Comparison of ENCODE assay signal across 9 cellular contexts in genomic region chr16:24858219-24859041, GRCh38. TPM values are rescaled to one million over a fixed set of nuclear protein-coding genes. Genes with fewer than 3 reads are reported as not detected.
DNase-seq lines count a peak whose midpoint lies in the region; ATAC-seq, FAIRE-seq and TF ChIP-seq lines count a peak whose summit lies in the region.
"Had no signal": no experiment of that assay in that cellular context is flagged by ENCODE, and none has a peak within 500 bp of the region (broad histone marks: within the 10 kb centered on the region; RNA-seq: fewer than 3 reads in every experiment).

No MANE protein-coding gene starts in this region.

- no peak overlapping the region for H4K5ac ChIP-seq in H1 (ENCODE audit: insufficient read length, low read depth, low read length)

- no peak overlapping the region for H4K8ac ChIP-seq in H1 (ENCODE audit: extremely low read depth, insufficient read depth, low read length)

- TF ChIP-seq POLR2A in H1 (IDR thresholded peaks at IDR 0.05; ENCODE audit: control extremely low read depth in 1 of 2, low read depth in 2 of 2, low read length in 2 of 2) (no peak), esophagus muscularis mucosa (IDR thresholded peaks at IDR 0.05; ENCODE audit: low read depth) (no peak)

- no peak overlapping the region for H3K23ac ChIP-seq in H1 (ENCODE audit: insufficient read length)

- TF ChIP-seq RAD21 in H1 (IDR thresholded peaks at IDR 0.05 in 1 of 2, conservative IDR thresholded peaks at IDR 0.05 in 1 of 2; ENCODE audit: low read depth in 2 of 2, low read length in 2 of 2) (peak in 1 of 2 experiments; percentile 25; a peak in 1 of 4 replicates), neural cell (conservative IDR thresholded peaks at IDR 0.05) (no peak)

- H3K4ac ChIP-seq in H1 (replicated peaks; ENCODE audit: insufficient read length, low read depth, low read length), result no peak overlapping the region

- no peaks in the 10 kb centered on the region for H3K4me1 Mint-ChIP-seq in activated CD4-positive, alpha-beta T cell treated with anti-CD3 and anti-CD28 coated beads for 36 hours

- no peak overlapping the region for H3K4me3 Mint-ChIP-seq in activated CD4-positive, alpha-beta T cell treated with anti-CD3 and anti-CD28 coated beads for 36 hours

- H3K36me3 ChIP-seq in H1 (ENCODE audit: control insufficient read depth in 2 of 4, insufficient read depth in 4 of 4, low read length in 3 of 4) (no peaks in the 10 kb centered on the region), neural cell (ENCODE audit: insufficient read depth, low read length) (no peaks in the 10 kb centered on the region), esophagus muscularis mucosa (no peaks in the 10 kb centered on the region)

- H3K27ac Mint-ChIP-seq in activated CD4-positive, alpha-beta T cell treated with anti-CD3 and anti-CD28 coated beads for 36 hours, result no peak overlapping the region

- intact Hi-C loops in activated CD4-positive, alpha-beta T cell treated with anti-CD3 and anti-CD28 coated beads for 36 hours (cut with DNase I, micrococcal nuclease), result no loop called here
- intact Hi-C loops in esophagus muscularis mucosa (cut with DNase I), result no loop called here

- H3K79me2 ChIP-seq in H1 (ENCODE audit: control insufficient read depth in 1 of 2, insufficient read depth in 2 of 2, low read length in 2 of 2) (no peaks in the 10 kb centered on the region), neural cell (replicated peaks; ENCODE audit: insufficient read depth, low read length) (no peaks in the 10 kb centered on the region)

- H3K9ac ChIP-seq in H1 (replicated peaks in 1 of 4; ENCODE audit: extremely low read depth in 1 of 4, low read depth in 3 of 4, low read length in 3 of 4), result no peak overlapping the region
- no peak overlapping the region for H3K9ac ChIP-seq in neural cell (ENCODE audit: low read length)

- H3K56ac ChIP-seq in H1 (replicated peaks; ENCODE audit: insufficient read length, low read depth, low read length), result no peak overlapping the region

- H3K9me3 Mint-ChIP-seq in activated CD4-positive, alpha-beta T cell treated with anti-CD3 and anti-CD28 coated beads for 36 hours (ENCODE audit: low read depth), result peaks cover 2% of the 10 kb centered on the region

- H3K4me1 ChIP-seq in H1 (replicated peaks in 1 of 4; ENCODE audit: control insufficient read depth in 3 of 4, insufficient read depth in 4 of 4, low read length in 3 of 4) (peaks cover 0 to 3% (median 0%) of the 10 kb centered on the region in 4 experiments; a peak in 1 of 7 replicates), esophagus muscularis mucosa (peaks cover 3 to 11% (median 11%) of the 10 kb centered on the region in 4 donors)

- POLR2A ChIA-PET in activated CD4-positive, alpha-beta T cell treated with anti-CD3 and anti-CD28 coated beads for 36 hours (lab: Charles Lee), result no interaction called here
- POLR2A ChIA-PET in H1 (lab: Charles Lee; ENCODE audit: partially characterized antibody), result interaction anchor here (0.6 to 1.1 kb wide), 2 partner anchors 117 to 179 kb away, joined by 3 read pairs; no protein-coding TSS in a partner anchor

- H3K9me2 ChIP-seq in neural cell (ENCODE audit: insufficient read depth, low read length), result no peaks in the 10 kb centered on the region

- H2BK12ac ChIP-seq in H1 (ENCODE audit: low read depth, low read length), result no peak overlapping the region

- H3K23me2 ChIP-seq in H1 (ENCODE audit: low read depth, low read length), result no peaks in the 10 kb centered on the region

- FAIRE-seq in H1 (lab: Jason Lieb, UNC), result peak; percentile 57

- DNase-seq in AG20443 (ENCODE audit: low spot score) (peak; percentile 83), HuH-7 (ENCODE audit: low spot score) (peak; percentile 85), H1 (ENCODE audit: low read depth in 1 of 2, low spot score in 2 of 2) (peak in 1 of 2 experiments; percentile 85), esophagus muscularis mucosa (ENCODE audit: extremely low spot score) (no peak)
- DNase-seq in activated CD4-positive, alpha-beta T cell treated with anti-CD3 and anti-CD28 coated beads for 36 hours, result peak; percentile 78

- no peak overlapping the region for H2BK120ac ChIP-seq in H1 (replicated peaks; ENCODE audit: low read depth, low read length)

- H3F3A ChIP-seq in neural cell (ENCODE audit: insufficient read depth, low read length, poor library complexity, severe bottlenecking), result no peaks in the 10 kb centered on the region

- H4K20me1 ChIP-seq in H1 (replicated peaks in 1 of 2; ENCODE audit: control insufficient read depth in 1 of 2, insufficient read depth in 2 of 2, low read length in 2 of 2), result no peaks in the 10 kb centered on the region
- no peaks in the 10 kb centered on the region for H4K20me1 ChIP-seq in neural cell (ENCODE audit: insufficient read depth)

- H2BK20ac ChIP-seq in H1 (ENCODE audit: low read length), result no peak overlapping the region

- H2AK5ac ChIP-seq in H1 (ENCODE audit: low read depth, low read length), result no peak overlapping the region

- H2BK5ac ChIP-seq in H1 (ENCODE audit: low read depth, low read length), result no peak overlapping the region

- ATAC-seq in activated CD4-positive, alpha-beta T cell treated with anti-CD3 and anti-CD28 coated beads for 36 hours, result peak; percentile 39
- ATAC-seq in GM21576 (IDR thresholded peaks at IDR 0.05; ENCODE audit: unreplicated experiment) (no peak), HG02642 (IDR thresholded peaks at IDR 0.05; ENCODE audit: poor library complexity, unreplicated experiment) (no peak)

- H3K27ac ChIP-seq in H1 (ENCODE audit: low read depth, low read length) (no peak overlapping the region), neural cell (ENCODE audit: low read length) (no peak overlapping the region), esophagus muscularis mucosa (replicated peaks in 1 of 4) (no peak overlapping the region)

- H3K4me2 ChIP-seq in H1 (ENCODE audit: insufficient read depth in 1 of 2, low read depth in 2 of 2, low read length in 2 of 2) (no peak overlapping the region), neural cell (ENCODE audit: low read length) (no peak overlapping the region)

- TF ChIP-seq CTCF in H1 (IDR thresholded peaks at IDR 0.05; ENCODE audit: control extremely low read depth in 1 of 3, insufficient read depth in 1 of 3, low read depth in 1 of 3, low read length in 3 of 3) (no peak), neural cell (IDR thresholded peaks at IDR 0.05; ENCODE audit: poor library complexity, severe bottlenecking) (no peak), esophagus muscularis mucosa (IDR thresholded peaks at IDR 0.05) (no peak)

- no peak overlapping the region for H3K18ac ChIP-seq in H1 (ENCODE audit: extremely low read depth, low read length)

- H3K36me3 Mint-ChIP-seq in activated CD4-positive, alpha-beta T cell treated with anti-CD3 and anti-CD28 coated beads for 36 hours (ENCODE audit: low read depth), result no peaks in the 10 kb centered on the region

- H3K27me3 Mint-ChIP-seq in activated CD4-positive, alpha-beta T cell treated with anti-CD3 and anti-CD28 coated beads for 36 hours, result peaks cover 11% of the 10 kb centered on the region

- H3K9me3 ChIP-seq in H1 (ENCODE audit: insufficient read depth in 2 of 2, low read depth in 1 of 2, low read length in 1 of 2) (no peaks in the 10 kb centered on the region), neural cell (ENCODE audit: low read length) (no peaks in the 10 kb centered on the region), esophagus muscularis mucosa (no peaks in the 10 kb centered on the region)

- TF ChIP-seq EP300 in H1 (IDR thresholded peaks at IDR 0.05; ENCODE audit: borderline replicate concordance in 1 of 2, low read depth in 2 of 2, low read length in 2 of 2), result no peak
- TF ChIP-seq EP300 in neural cell (conservative IDR thresholded peaks at IDR 0.05; ENCODE audit: poor library complexity, severe bottlenecking), result no peak
- no peak for TF ChIP-seq EP300 in esophagus muscularis mucosa (IDR thresholded peaks at IDR 0.05)

- no peak overlapping the region for H2AFZ ChIP-seq in H1 (ENCODE audit: low read length)
- no peak overlapping the region for H2AFZ ChIP-seq in neural cell (ENCODE audit: low read depth, low read length)

- no peak overlapping the region for H3K14ac ChIP-seq in H1 (ENCODE audit: insufficient read length)

- H4K91ac ChIP-seq in H1 (replicated peaks; ENCODE audit: insufficient read length, low read length), result no peak overlapping the region

- CTCF ChIA-PET in activated CD4-positive, alpha-beta T cell treated with anti-CD3 and anti-CD28 coated beads for 36 hours (lab: Charles Lee), result interaction anchor here (0.7 kb wide), 1 partner anchor 702 kb away, joined by 3 read pairs; no protein-coding TSS in a partner anchor
- CTCF ChIA-PET in H1 (lab: Charles Lee; ENCODE audit: partially characterized antibody), result interaction anchor here (1.0 to 1.2 kb wide), 2 partner anchors 16 to 24 kb away, joined by 3 to 4 read pairs; no protein-coding TSS in a partner anchor

- H2BK15ac ChIP-seq in H1 (ENCODE audit: low read length), result no peak overlapping the region

- 53% methylated on average over 9 of the region's 9 CpGs; no CpG with 5 or more reads in 1 of the 2 experiments for WGBS in H1 (ENCODE audit: extremely low coverage in 1 of 2, insufficient coverage in 1 of 2, insufficient read length in 1 of 2, insufficient replicate concordance in 2 of 2, low coverage in 1 of 2, low lambda C conversion rate in 2 of 2, missing lambda C conversion rate in 1 of 2), 2 experiments
- 32% methylated on average over 9 of the region's 9 CpGs for WGBS in esophagus muscularis mucosa

- H3K4me3 ChIP-seq in H1 (ENCODE audit: extremely low read depth in 1 of 4, insufficient read depth in 2 of 4, low read depth in 3 of 4, low read length in 4 of 4) (no peak overlapping the region), neural cell (ENCODE audit: low read length) (no peak overlapping the region), esophagus muscularis mucosa (no peak overlapping the region)

- H3K27me3 ChIP-seq in H1 (replicated peaks in 1 of 4; ENCODE audit: control insufficient read depth in 3 of 4, extremely low read depth in 1 of 4, insufficient read depth in 3 of 4, low read length in 3 of 4) (no peaks in the 10 kb centered on the region), neural cell (ENCODE audit: insufficient read depth, low read depth, low read length) (no peaks in the 10 kb centered on the region), esophagus muscularis mucosa (no peaks in the 10 kb centered on the region)

- H3K79me1 ChIP-seq in H1 (ENCODE audit: low read depth, low read length), result no peaks in the 10 kb centered on the region

RNA-seq across cellular contexts. Expression of gene SLC5A11, which starts 12.7 kb away (rescaled TPM):
- total RNA-seq in activated CD4-positive, alpha-beta T cell treated with anti-CD3 and anti-CD28 coated beads for 36 hours, result not detected
- 0.26 and 0.36 TPM in 2 replicates for total RNA-seq in H1 (2021; fragmentation: NEBNext Ultra II Directional; extraction: Animal tissue kit (Norgen Biotek cat#: 25700))
- 0.19 and 0.59 TPM in 2 replicates for polyA plus RNA-seq in H1 (2011; rRNA removed)
- 0.17 TPM for polyA plus RNA-seq in H1 (2011; cell fraction: cytosol; rRNA removed)
- polyA plus RNA-seq in H1 (2011; cell fraction: nucleus; rRNA removed), result 0.90 TPM
- polyA plus RNA-seq in H1 (2012, experiment 1 of 2), result 0.10 to 0.25 TPM (median 0.18 TPM) in 4 replicates
- 0.08 TPM for polyA plus RNA-seq in H1 (2012, experiment 2 of 2)
- 0.10 TPM for polyA plus RNA-seq in H1 (2013, experiment 1 of 2)
- polyA plus RNA-seq in H1 (2013, experiment 2 of 2), result 0.09 TPM
- 2.0 TPM in 1 of 2 replicates, not detected in the other for polyA minus RNA-seq in H1 (2011; rRNA and poly(A)+ RNA removed)
- not detected for polyA minus RNA-seq in H1 (2011; cell fraction: cytosol; rRNA and poly(A)+ RNA removed)
- polyA minus RNA-seq in H1 (2011; cell fraction: nucleus; rRNA and poly(A)+ RNA removed), result 0.70 TPM
- polyA plus RNA-seq in neural cell, result not detected in 2 replicates
- polyA minus RNA-seq in neural cell, result not detected in 2 replicates
- not detected for total RNA-seq in esophagus muscularis mucosa
- total RNA-seq: skeletal muscle tissue had no signal
